Comparison of ENCODE assay signal across 14 cellular contexts in genomic region chr7:22426463-22427121, GRCh38.
DNase-seq lines count a peak whose midpoint lies in the region; ATAC-seq, FAIRE-seq and TF ChIP-seq lines count a peak whose summit lies in the region.
"Had no signal": no experiment of that assay in that cellular context is flagged by ENCODE, and none has a peak within 500 bp of the region (broad histone marks: within the 10 kb centered on the region; RNA-seq: fewer than 3 reads in every experiment).

No MANE protein-coding gene starts in this region.

- DNase-seq in GM12892 (ENCODE audit: insufficient read length) = no peak
- DNase-seq in OCI-M1 (lab: John Stamatoyannopoulos, UW) = peak; percentile 25
- DNase-seq in stimulated activated CD4-positive, alpha-beta T cell treated with anti-CD3 and anti-CD28 coated beads, Interleukin-4, amount 100 ng/mL, for 1 hour = no peak
- DNase-seq in PC-3 = no peak
- no peak for DNase-seq in NCI-H1417 treated with DMSO at 0.1 percent for 48 hours (lab: John Stamatoyannopoulos, UW)
- DNase-seq: GF-D8, GM23248, NCI-H1105 treated with DMSO at 0.1 percent for 48 hours had no signal

- no peaks in the 10 kb centered on the region for H3K9me2 ChIP-seq in PC-3 (replicated peaks; ENCODE audit: low read length)

- H3F3A ChIP-seq in PC-3 (ENCODE audit: low read length, unreplicated experiment) = no peaks in the 10 kb centered on the region

- no peak overlapping the region for H3K27ac ChIP-seq in PC-3 (ENCODE audit: low read length)
- H3K27ac ChIP-seq: GM23248, RWPE1 had no signal

- peaks cover 6% of the 10 kb centered on the region; the same call in 1 of the 2 replicates for H3K4me1 ChIP-seq in PC-3 (ENCODE audit: insufficient read depth, low read length)

- H3K9me3 ChIP-seq in PC-3 (ENCODE audit: low read length) = no peaks in the 10 kb centered on the region

- BruUV-seq in PC-3 (replicated peaks; lab: Mats Ljungman, UMichigan) = no TSS peak

- H2AFZ ChIP-seq in PC-3 (ENCODE audit: low read length) = no peak overlapping the region
- H2AFZ ChIP-seq: GM23248 had no signal

- intact Hi-C loops in PC-3 (cut with micrococcal nuclease) = no loop called here

- H3K79me2 ChIP-seq in PC-3 (ENCODE audit: low read length) = no peaks in the 10 kb centered on the region

- POLR2A ChIA-PET in PC-3 (lab: Charles Lee; ENCODE audit: unreplicated experiment) = no interaction called here

- H3K4me2 ChIP-seq in PC-3 (ENCODE audit: low read length) = no peak overlapping the region
- H3K4me2 ChIP-seq: smooth muscle cell had no signal

- H3K9ac ChIP-seq in PC-3 (ENCODE audit: low read length) = no peak overlapping the region
- H3K9ac ChIP-seq: GM23248 had no signal

- FAIRE-seq in GM12892 (lab: Jason Lieb, UNC) = peak; percentile 89
- FAIRE-seq: islet of Langerhans had no signal

- no peak for TF ChIP-seq CTCF in PC-3 (conservative IDR thresholded peaks at IDR 0.05; ENCODE audit: low read depth, low read length)

- TF ChIP-seq POLR2A in GM12892 (IDR thresholded peaks at IDR 0.05; ENCODE audit: low read depth, low read length) = no peak

- peak; percentile 63 for ATAC-seq in GM21360 (IDR thresholded peaks at IDR 0.05; ENCODE audit: unreplicated experiment)
- ATAC-seq in HG03095 (IDR thresholded peaks at IDR 0.05; ENCODE audit: unreplicated experiment) = peak; percentile 73
- ATAC-seq in GM19035 (IDR thresholded peaks at IDR 0.05; ENCODE audit: unreplicated experiment) = no peak
- ATAC-seq in PC-3 = no peak

- H3K36me3 ChIP-seq in PC-3 (ENCODE audit: low read depth, low read length) = no peaks in the 10 kb centered on the region

- H4K20me1 ChIP-seq in PC-3 (ENCODE audit: low read length) = no peaks in the 10 kb centered on the region

- H3K27me3 ChIP-seq in PC-3 (ENCODE audit: low read length) = no peaks in the 10 kb centered on the region

- CTCF ChIA-PET in PC-3 (lab: Charles Lee) = no interaction called here

- no peak overlapping the region for H3K4me3 ChIP-seq in PC-3 (ENCODE audit: low read length)
- H3K4me3 ChIP-seq: GM23248, smooth muscle cell had no signal

Comparison
In these comparisons a context has a peak if more than half of its experiments do, and no peak if none do; other contexts are left out.
1. ATAC-seq: peak in GM21360 (single experiment) and HG03095 (single experiment); none in GM19035 (single experiment) and PC-3 (single experiment).